In genomic region chrX:24993887-24994286, GRCh38 we compare ENCODE assay signal across 21 cellular contexts. TPM values are rescaled to one million over a fixed set of nuclear protein-coding genes. Genes with fewer than 3 reads are reported as not detected.
"Had no signal": no experiment of that assay in that cellular context is flagged by ENCODE, and none has a peak within 500 bp of the region (broad histone marks: within the 10 kb centered on the region; RNA-seq: fewer than 3 reads in every experiment).

No MANE protein-coding gene starts in this region.

- H3K4me3 ChIP-seq: K562 had no signal

- H3K4me3 Mint-ChIP-seq: IgD-negative memory B cell had no signal

- H3K27ac ChIP-seq: HL-60, KMS-11, RWPE1 had no signal

- H3K9me3 Mint-ChIP-seq: IgD-negative memory B cell had no signal

- H3K9me3 ChIP-seq: SK-N-SH had no signal

- H3K4me2 ChIP-seq: KMS-11, SK-N-SH had no signal

- H3K4me1 Mint-ChIP-seq: IgD-negative memory B cell had no signal

- ATAC-seq: K562, Panc1, PC-3 had no signal

- H3K9me2 ChIP-seq: SK-N-SH had no signal

- H3K9ac ChIP-seq: KMS-11, SK-N-SH had no signal

- DNase-seq: Kasumi-1, MM.1S, NCI-H1092 treated with DMSO at 0.1 percent for 48 hours, NCI-H1436, NCI-H187 treated with DMSO at 0.1 percent for 48 hours, NCI-H2029 treated with DMSO at 0.1 percent for 48 hours, NCI-H2227 treated with DMSO at 0.1 percent for 48 hours, NCI-H524, NCI-H526 treated with DMSO at 0.1 percent for 48 hours, NCI-H748 treated with DMSO at 0.1 percent for 48 hours, PC-3, SHP77, SW 1271 had no signal

RNA-seq across cellular contexts. Expression of gene ARX, which starts 21.9 kb away (rescaled TPM):
- total RNA-seq: K562, M059J, PC-3 had no signal
- polyA plus RNA-seq: IgD-negative memory B cell, SK-N-SH had no signal
